In the genomic region with DNA sequence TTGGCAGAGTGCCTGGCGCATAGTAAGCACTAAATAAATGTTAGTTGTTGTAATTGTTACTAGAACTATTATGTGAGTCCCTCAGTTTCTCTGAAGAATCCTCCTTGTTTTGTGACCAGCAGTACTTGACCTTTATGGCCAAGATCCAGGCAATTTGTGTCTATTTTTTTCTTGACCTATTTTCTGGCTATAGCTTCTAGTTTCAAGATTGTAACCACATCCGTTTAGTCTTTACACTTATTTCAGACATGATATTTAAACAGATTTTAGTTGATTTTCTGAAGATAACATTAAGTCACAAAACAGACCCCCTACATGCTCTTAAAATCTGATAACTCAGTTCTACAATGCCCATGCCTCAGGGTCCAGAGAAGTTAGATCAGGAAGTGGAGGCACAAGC, we compare ENCODE assay signal across 14 cellular contexts. TPM values are rescaled to one million over a fixed set of nuclear protein-coding genes. Genes with fewer than 3 reads are reported as not detected.
DNase-seq lines count a peak whose midpoint lies in the region; ATAC-seq and TF ChIP-seq lines count a peak whose summit lies in the region.
"Had no signal": no experiment of that assay in that cellular context is flagged by ENCODE, and none has a peak within 500 bp of the region (broad histone marks: within the 10 kb centered on the region; RNA-seq: fewer than 3 reads in every experiment).

No MANE protein-coding gene starts in this region.

- H3K27ac ChIP-seq in spleen = peak overlapping the region in 6 of 8 donors; percentile 2 to 89 (median 31)
- H3K27ac ChIP-seq: HL-60 had no signal

- peaks cover 64% of the 10 kb centered on the region for H3K4me1 Mint-ChIP-seq in activated naive CD8-positive, alpha-beta T cell treated with anti-CD3 and anti-CD28 coated beads, Interleukin-2, amount 10 ng/mL, durations not matched to agents 7 days and 5 days
- peaks cover 64% of the 10 kb centered on the region for H3K4me1 Mint-ChIP-seq in activated naive CD8-positive, alpha-beta T cell treated with anti-CD3 and anti-CD28 coated beads for 36 hours
- H3K4me1 Mint-ChIP-seq in T-helper 2 cell treated with Interferon-gamma antibody and Interleukin-4, amounts not matched to agents 5 μg/mL and 100 μg/mL, for 36 hours (ENCODE audit: low read depth) = peaks cover 88% of the 10 kb centered on the region

- H3K36me3 ChIP-seq in spleen = no peaks in the 10 kb centered on the region

- no peak overlapping the region for H3K4me3 ChIP-seq in spleen

- intact Hi-C loops in spleen (cut with DNase I; ENCODE audit: low total_unique reads) = no loop called here

- H3K36me3 Mint-ChIP-seq in activated naive CD8-positive, alpha-beta T cell treated with anti-CD3 and anti-CD28 coated beads, Interleukin-2, amount 10 ng/mL, durations not matched to agents 7 days and 5 days = peaks cover 10% of the 10 kb centered on the region
- peaks cover 2% of the 10 kb centered on the region for H3K36me3 Mint-ChIP-seq in activated naive CD8-positive, alpha-beta T cell treated with anti-CD3 and anti-CD28 coated beads for 36 hours
- peaks cover 8% of the 10 kb centered on the region for H3K36me3 Mint-ChIP-seq in T-helper 2 cell treated with Interferon-gamma antibody and Interleukin-4, amounts not matched to agents 5 μg/mL and 100 μg/mL, for 36 hours (ENCODE audit: low read depth)

- ATAC-seq in activated naive CD8-positive, alpha-beta T cell treated with anti-CD3 and anti-CD28 coated beads, Interleukin-2, amount 10 ng/mL, durations not matched to agents 7 days and 5 days (ENCODE audit: low read depth) = no peak
- ATAC-seq in HG02981 (IDR thresholded peaks at IDR 0.05; ENCODE audit: unreplicated experiment) = no peak
- ATAC-seq: Panc1, Right ventricle myocardium inferior had no signal

- H3K9me3 Mint-ChIP-seq in activated naive CD8-positive, alpha-beta T cell treated with anti-CD3 and anti-CD28 coated beads, Interleukin-2, amount 10 ng/mL, durations not matched to agents 7 days and 5 days = peaks cover 4% of the 10 kb centered on the region
- peaks cover 2% of the 10 kb centered on the region for H3K9me3 Mint-ChIP-seq in activated naive CD8-positive, alpha-beta T cell treated with anti-CD3 and anti-CD28 coated beads for 36 hours
- peaks cover 8% of the 10 kb centered on the region for H3K9me3 Mint-ChIP-seq in T-helper 2 cell treated with Interferon-gamma antibody and Interleukin-4, amounts not matched to agents 5 μg/mL and 100 μg/mL, for 36 hours

- H3K4me1 ChIP-seq in spleen = peaks cover 18 to 84% (median 46%) of the 10 kb centered on the region in 6 donors

- no peaks in the 10 kb centered on the region for H3K27me3 ChIP-seq in spleen (replicated peaks in 1 of 7)

- DNase-seq in activated naive CD8-positive, alpha-beta T cell treated with anti-CD3 and anti-CD28 coated beads, Interleukin-2, amount 10 ng/mL, durations not matched to agents 7 days and 5 days = no peak
- no peak for DNase-seq in activated naive CD8-positive, alpha-beta T cell treated with anti-CD3 and anti-CD28 coated beads for 36 hours
- no peak for DNase-seq in T-helper 2 cell treated with Interferon-gamma antibody and Interleukin-4, amounts not matched to agents 5 μg/mL and 100 μg/mL, for 36 hours (ENCODE audit: low spot score)
- peak; percentile 43 for DNase-seq in central memory CD4-positive, alpha-beta T cell
- DNase-seq in spleen (no peak), SIG-M5 treated with dmso at 0.1 percent for 504 hours (lab: John Stamatoyannopoulos, UW; ENCODE audit: unreplicated experiment) (no peak)
- no peak for DNase-seq in stimulated activated CD8-positive, alpha-beta memory T cell treated with anti-CD3 and anti-CD28 coated beads, Interleukin-4, amount 100 ng/mL, for 48 hours
- DNase-seq: KBM-7, NCI-H1092 treated with DMSO at 0.1 percent for 48 hours, NCI-H1694 had no signal

- no peak for TF ChIP-seq CTCF in spleen (IDR thresholded peaks at IDR 0.05 in 8 of 11, conservative IDR thresholded peaks at IDR 0.05 in 3 of 11)

- POLR2A ChIA-PET in activated naive CD8-positive, alpha-beta T cell treated with anti-CD3 and anti-CD28 coated beads, Interleukin-2, amount 10 ng/mL, durations not matched to agents 7 days and 5 days (lab: Charles Lee) = no interaction called here

- H3K27ac Mint-ChIP-seq in activated naive CD8-positive, alpha-beta T cell treated with anti-CD3 and anti-CD28 coated beads, Interleukin-2, amount 10 ng/mL, durations not matched to agents 7 days and 5 days = peak overlapping the region; percentile 17
- H3K27ac Mint-ChIP-seq in activated naive CD8-positive, alpha-beta T cell treated with anti-CD3 and anti-CD28 coated beads for 36 hours = no peak overlapping the region
- no peak overlapping the region for H3K27ac Mint-ChIP-seq in T-helper 2 cell treated with Interferon-gamma antibody and Interleukin-4, amounts not matched to agents 5 μg/mL and 100 μg/mL, for 36 hours

- WGBS in spleen, 5 donors = 77 to 89% (median 80%) methylated on average over 2 of the region's 2 CpGs

- peaks cover 0 to 5% (median 0%) of the 10 kb centered on the region in 8 donors for H3K9me3 ChIP-seq in spleen

- H3K27me3 Mint-ChIP-seq in activated naive CD8-positive, alpha-beta T cell treated with anti-CD3 and anti-CD28 coated beads, Interleukin-2, amount 10 ng/mL, durations not matched to agents 7 days and 5 days = peaks cover 2% of the 10 kb centered on the region
- no peaks in the 10 kb centered on the region for H3K27me3 Mint-ChIP-seq in activated naive CD8-positive, alpha-beta T cell treated with anti-CD3 and anti-CD28 coated beads for 36 hours
- H3K27me3 Mint-ChIP-seq in T-helper 2 cell treated with Interferon-gamma antibody and Interleukin-4, amounts not matched to agents 5 μg/mL and 100 μg/mL, for 36 hours (ENCODE audit: low read depth) = no peaks in the 10 kb centered on the region

- no peak overlapping the region for H3K4me3 Mint-ChIP-seq in activated naive CD8-positive, alpha-beta T cell treated with anti-CD3 and anti-CD28 coated beads, Interleukin-2, amount 10 ng/mL, durations not matched to agents 7 days and 5 days
- H3K4me3 Mint-ChIP-seq in activated naive CD8-positive, alpha-beta T cell treated with anti-CD3 and anti-CD28 coated beads for 36 hours = no peak overlapping the region
- peak overlapping the region; percentile 17 for H3K4me3 Mint-ChIP-seq in T-helper 2 cell treated with Interferon-gamma antibody and Interleukin-4, amounts not matched to agents 5 μg/mL and 100 μg/mL, for 36 hours

- no peak for TF ChIP-seq POLR2A in spleen (IDR thresholded peaks at IDR 0.05)

RNA-seq across cellular contexts. Expression of gene CDC7, which starts 50.3 kb away (rescaled TPM):
- 10 to 100 TPM; 22.8 to 24.0 TPM for total RNA-seq in activated naive CD8-positive, alpha-beta T cell treated with anti-CD3 and anti-CD28 coated beads, Interleukin-2, amount 10 ng/mL, durations not matched to agents 7 days and 5 days
- 10 to 100 TPM; 25.7 to 26.0 TPM for total RNA-seq in activated naive CD8-positive, alpha-beta T cell treated with anti-CD3 and anti-CD28 coated beads for 36 hours
- 10 to 100 TPM in 6 of 7 donors, 1 to 10 TPM in 1; 8.0 to 25.3 (median 12.5) TPM for total RNA-seq in spleen
- 1 to 10 TPM; 3.8 to 6.4 (median 3.8) TPM for polyA plus RNA-seq in spleen
